In the genomic region with DNA sequence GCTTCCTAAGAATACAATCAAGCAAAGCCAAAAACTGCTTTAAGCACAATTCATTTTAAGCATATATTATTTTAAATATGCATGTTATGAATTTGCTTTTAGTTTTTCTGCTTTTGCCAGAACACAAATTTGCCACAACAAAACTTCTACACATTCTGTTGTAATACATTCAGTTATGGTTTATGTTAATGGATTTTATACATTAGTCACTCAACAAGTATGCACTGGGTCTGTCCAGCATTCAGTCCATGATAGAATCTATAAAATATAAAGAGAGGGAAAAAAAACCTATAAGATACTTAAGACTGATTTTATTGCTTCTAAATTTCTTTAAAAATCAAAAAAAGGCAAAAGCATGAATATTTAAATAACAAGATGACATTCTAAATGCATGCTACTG, we compare ENCODE assay signal across 28 cellular contexts. TPM values are rescaled to one million over a fixed set of nuclear protein-coding genes. Genes with fewer than 3 reads are reported as not detected.
"Had no signal": no experiment of that assay in that cellular context is flagged by ENCODE, and none has a peak within 500 bp of the region (broad histone marks: within the 10 kb centered on the region; RNA-seq: fewer than 3 reads in every experiment).

No MANE protein-coding gene starts in this region.

- H3K9me3 Mint-ChIP-seq: activated B cell treated with CpG ODN at 0.5 μM for 24 hours; activated CD4-positive, alpha-beta memory T cell treated with anti-CD3 and anti-CD28 coated beads, Interleukin-2, amount 10 ng/mL, durations not matched to agents 7 days and 5 days; activated T-cell treated with anti-CD3 and anti-CD28 coated beads, Interleukin-2, amount 50 U/mL, for 24 hours; endodermal cell had no signal

- H3K27ac ChIP-seq: dorsolateral prefrontal cortex, hepatocyte, pancreas, right lobe of liver, suprapubic skin, transverse colon had no signal

- H3K36me3 Mint-ChIP-seq: naive thymus-derived CD8-positive, alpha-beta T cell had no signal

- H3K27me3 Mint-ChIP-seq: activated B cell treated with CpG ODN at 0.5 μM for 24 hours; activated CD4-positive, alpha-beta memory T cell treated with anti-CD3 and anti-CD28 coated beads, Interleukin-2, amount 10 ng/mL, durations not matched to agents 7 days and 5 days; activated T-cell treated with anti-CD3 and anti-CD28 coated beads, Interleukin-2, amount 50 U/mL, for 24 hours; stimulated activated naive CD8-positive, alpha-beta T cell treated with anti-CD3 and anti-CD28 coated beads, Interleukin-15, amount 100 ng/mL, for 72 hours had no signal

- H3K4me3 Mint-ChIP-seq: activated B cell treated with CpG ODN at 0.5 μM for 24 hours; activated CD4-positive, alpha-beta memory T cell treated with anti-CD3 and anti-CD28 coated beads, Interleukin-2, amount 10 ng/mL, durations not matched to agents 7 days and 5 days; activated T-cell treated with anti-CD3 and anti-CD28 coated beads, Interleukin-2, amount 50 U/mL, for 24 hours; endodermal cell; naive thymus-derived CD8-positive, alpha-beta T cell; stimulated activated naive CD8-positive, alpha-beta T cell treated with anti-CD3 and anti-CD28 coated beads, Interleukin-15, amount 100 ng/mL, for 72 hours had no signal

- H3K4me1 Mint-ChIP-seq: activated B cell treated with CpG ODN at 0.5 μM for 24 hours; activated CD4-positive, alpha-beta memory T cell treated with anti-CD3 and anti-CD28 coated beads, Interleukin-2, amount 10 ng/mL, durations not matched to agents 7 days and 5 days; endodermal cell; naive thymus-derived CD8-positive, alpha-beta T cell; stimulated activated naive CD8-positive, alpha-beta T cell treated with anti-CD3 and anti-CD28 coated beads, Interleukin-15, amount 100 ng/mL, for 72 hours had no signal

- H3K4me3 ChIP-seq: dorsolateral prefrontal cortex, hepatocyte, pancreas, right lobe of liver, smooth muscle cell, suprapubic skin, transverse colon had no signal

- H3K27ac Mint-ChIP-seq: activated B cell treated with CpG ODN at 0.5 μM for 24 hours; activated CD4-positive, alpha-beta memory T cell treated with anti-CD3 and anti-CD28 coated beads, Interleukin-2, amount 10 ng/mL, durations not matched to agents 7 days and 5 days; activated T-cell treated with anti-CD3 and anti-CD28 coated beads, Interleukin-2, amount 50 U/mL, for 24 hours; endodermal cell; naive thymus-derived CD8-positive, alpha-beta T cell; stimulated activated naive CD8-positive, alpha-beta T cell treated with anti-CD3 and anti-CD28 coated beads, Interleukin-15, amount 100 ng/mL, for 72 hours had no signal

- H3K27me3 ChIP-seq: hepatocyte, pancreas, right lobe of liver, suprapubic skin, transverse colon had no signal

- FAIRE-seq: colon, islet of Langerhans, pancreas had no signal

- DNase-seq: activated B cell treated with CpG ODN at 0.5 μM for 24 hours; activated CD4-positive, alpha-beta memory T cell treated with anti-CD3 and anti-CD28 coated beads, Interleukin-2, amount 10 ng/mL, durations not matched to agents 7 days and 5 days; activated CD4-positive, alpha-beta T cell treated with anti-CD3 and anti-CD28 coated beads for 48 hours; activated effector memory CD4-positive, alpha-beta T cell treated with Interleukin-2 at 50 U/mL for 16 hours; activated naive CD4-positive, alpha-beta T cell treated with anti-CD3 and anti-CD28 coated beads, Interleukin-2, amount 50 U/mL, for 16 hours; activated T-cell treated with anti-CD3 and anti-CD28 coated beads, Interleukin-2, amount 50 U/mL, for 24 hours; caudate nucleus; dorsolateral prefrontal cortex; endodermal cell; left cardiac atrium; mesendoderm; naive thymus-derived CD8-positive, alpha-beta T cell; pancreas; right lobe of liver; stimulated activated CD4-positive, alpha-beta T cell treated with anti-CD3 and anti-CD28 coated beads, Interleukin-4, amount 100 ng/mL, for 1 hour; stimulated activated naive CD8-positive, alpha-beta T cell treated with anti-CD3 and anti-CD28 coated beads, Interleukin-15, amount 100 ng/mL, for 72 hours; T-helper 1 cell; T-helper 9 cell; transverse colon had no signal

- H3K36me3 ChIP-seq: pancreas, right lobe of liver, suprapubic skin, transverse colon had no signal

RNA-seq across cellular contexts. Expression of a gene that starts 22.2 kb away (rescaled TPM):
- total RNA-seq: activated B cell treated with CpG ODN at 0.5 μM for 24 hours; activated CD4-positive, alpha-beta memory T cell treated with anti-CD3 and anti-CD28 coated beads, Interleukin-2, amount 10 ng/mL, durations not matched to agents 7 days and 5 days; endodermal cell; epithelial cell of proximal tubule; glomerular endothelial cell; left cardiac atrium; lower leg skin; naive thymus-derived CD8-positive, alpha-beta T cell; pancreas; pulmonary artery endothelial cell; right lobe of liver; smooth muscle cell; suprapubic skin had no signal
